In genomic region chr18:43886341-43886740, GRCh38 we compare ENCODE assay signal across 18 cellular contexts.
"Had no signal": no experiment of that assay in that cellular context is flagged by ENCODE, and none has a peak within 500 bp of the region (broad histone marks: within the 10 kb centered on the region; RNA-seq: fewer than 3 reads in every experiment).

No MANE protein-coding gene starts in this region.

- DNase-seq: activated CD4-positive, alpha-beta T cell treated with anti-CD3 and anti-CD28 coated beads, Interleukin-2, amount 50 U/mL, for 1 hour; activated CD8-positive, alpha-beta memory T cell treated with anti-CD3 and anti-CD28 coated beads, Interleukin-2, amount 50 U/mL, for 4 hours; activated naive CD4-positive, alpha-beta T cell treated with anti-CD3 and anti-CD28 coated beads for 36 hours; activated T-cell treated with anti-CD3 and anti-CD28 coated beads, Interleukin-2, amount 50 U/mL, for 4 hours; body of pancreas; caudate nucleus; dorsolateral prefrontal cortex; heart right ventricle; kidney glomerular epithelial cell; left ventricle myocardium inferior; right lobe of liver; stimulated activated CD4-positive, alpha-beta T cell treated with anti-CD3 and anti-CD28 coated beads, Interleukin-4, amount 100 ng/mL, for 4 hours; testis had no signal

- H3K4me3 ChIP-seq: body of pancreas, dorsolateral prefrontal cortex, heart right ventricle, left ventricle myocardium inferior, prostate gland, right lobe of liver, smooth muscle cell, testis had no signal

- H3K9me3 ChIP-seq: body of pancreas, left ventricle myocardium inferior, prostate gland, right lobe of liver, testis had no signal

- H3K27me3 Mint-ChIP-seq: stimulated activated memory B cell treated with anti-CD40 and anti-IgM and Interleukin-4, amounts not matched to agents 10 μg/mL and 1 μg/mL and 100 μg/mL, for 72 hours; type B pancreatic cell had no signal

- H3K4me1 Mint-ChIP-seq: stimulated activated memory B cell treated with anti-CD40 and anti-IgM and Interleukin-4, amounts not matched to agents 10 μg/mL and 1 μg/mL and 100 μg/mL, for 72 hours had no signal

- H3K4me1 ChIP-seq: body of pancreas, prostate gland, right lobe of liver, testis had no signal

- H3K27ac Mint-ChIP-seq: activated naive CD4-positive, alpha-beta T cell treated with anti-CD3 and anti-CD28 coated beads for 36 hours; stimulated activated memory B cell treated with anti-CD40 and anti-IgM and Interleukin-4, amounts not matched to agents 10 μg/mL and 1 μg/mL and 100 μg/mL, for 72 hours; type B pancreatic cell had no signal

- H3K27ac ChIP-seq: body of pancreas, dorsolateral prefrontal cortex, heart right ventricle, left ventricle myocardium inferior, prostate gland, right lobe of liver, testis had no signal

- H3K4me3 Mint-ChIP-seq: activated naive CD4-positive, alpha-beta T cell treated with anti-CD3 and anti-CD28 coated beads for 36 hours; activated T-cell treated with anti-CD3 and anti-CD28 coated beads, Interleukin-2, amount 50 U/mL, for 4 hours; stimulated activated memory B cell treated with anti-CD40 and anti-IgM and Interleukin-4, amounts not matched to agents 10 μg/mL and 1 μg/mL and 100 μg/mL, for 72 hours; type B pancreatic cell had no signal

- H3K27me3 ChIP-seq: body of pancreas, dorsolateral prefrontal cortex, heart right ventricle, right lobe of liver, testis had no signal

- H3K36me3 ChIP-seq: heart right ventricle, left ventricle myocardium inferior, prostate gland, right lobe of liver had no signal

- ATAC-seq: activated CD4-positive, CD25-positive, alpha-beta regulatory T cell treated with anti-CD3 and anti-CD28 coated beads, Interleukin-2, amount 50 U/mL, for 24 hours; activated T-cell treated with anti-CD3 and anti-CD28 coated beads, Interleukin-2, amount 50 U/mL, for 4 hours; body of pancreas; heart right ventricle; right lobe of liver; stimulated activated memory B cell treated with anti-CD40 and anti-IgM and Interleukin-4, amounts not matched to agents 10 μg/mL and 1 μg/mL and 100 μg/mL, for 72 hours had no signal

- H3K36me3 Mint-ChIP-seq: stimulated activated memory B cell treated with anti-CD40 and anti-IgM and Interleukin-4, amounts not matched to agents 10 μg/mL and 1 μg/mL and 100 μg/mL, for 72 hours; type B pancreatic cell had no signal
